In the genomic region with DNA sequence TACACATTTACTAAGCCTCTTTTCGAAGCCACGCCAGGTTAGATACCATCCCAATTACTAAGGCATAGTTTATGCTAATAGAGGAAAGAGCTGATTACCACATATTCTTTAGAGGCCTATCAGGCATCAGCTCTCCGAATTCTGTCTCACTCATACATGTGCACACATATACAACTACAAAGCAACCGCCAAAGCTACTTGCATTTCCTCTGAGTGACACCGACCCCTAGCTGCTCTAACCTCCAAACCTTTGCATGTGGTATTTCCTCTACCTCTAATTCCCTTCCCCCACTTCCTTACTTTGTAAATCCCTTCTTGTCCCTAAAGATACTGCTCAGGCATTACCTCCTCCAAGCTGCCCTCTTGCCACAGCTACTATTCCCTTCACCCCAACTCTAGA, we compare ENCODE assay signal across 8 cellular contexts.
DNase-seq lines count a peak whose midpoint lies in the region; ATAC-seq, FAIRE-seq and TF ChIP-seq lines count a peak whose summit lies in the region.

No MANE protein-coding gene starts in this region.

- H3F3A ChIP-seq in MM.1S (ENCODE audit: insufficient read depth, low read length): peaks cover 22% of the 10 kb centered on the region

- H2AFZ ChIP-seq in MM.1S (ENCODE audit: low read length): peak overlapping the region; percentile 43
- no peak overlapping the region for H2AFZ ChIP-seq in keratinocyte (ENCODE audit: control insufficient read depth, low read length)

- no peak for ATAC-seq in HG02840 (IDR thresholded peaks at IDR 0.05; ENCODE audit: low FRiP score, unreplicated experiment)

- no peaks in the 10 kb centered on the region for H3K36me3 ChIP-seq in BLaER1 treated with 17β-estradiol and CSF1 and Interleukin-3, amounts not matched to agents 10 nM and 100 nM
- H3K36me3 ChIP-seq in MM.1S (replicated peaks; ENCODE audit: insufficient read depth, low read length) (no peaks in the 10 kb centered on the region), keratinocyte (ENCODE audit: control insufficient read depth in 2 of 2, extremely low read depth in 1 of 2, insufficient read depth in 2 of 2, low read length in 2 of 2) (no peaks in the 10 kb centered on the region)

- peak overlapping the region; percentile 84 for H3K27ac Mint-ChIP-seq in activated T-helper 1 cell treated with anti-CD3 and anti-CD28 coated beads, Interleukin-12 subunit alpha, Interleukin-12 subunit beta, Interleukin-2, Interleukin-4 antibody, amounts not matched to agents 30 ng/mL and 10 ng/mL and 1 ng/mL, durations not matched to agents 14 hours and 24 hours and 36 hours

- H3K9me1 ChIP-seq in keratinocyte (ENCODE audit: control insufficient read depth, extremely low read depth, insufficient read depth, low read length): no peaks in the 10 kb centered on the region

- dilution Hi-C loops in keratinocyte (cut with MboI; ENCODE audit: extremely low pct_ligation_motif_present, low sequenced_read_pairs): no loop called here

- H3K36me3 Mint-ChIP-seq in activated T-helper 1 cell treated with anti-CD3 and anti-CD28 coated beads, Interleukin-12 subunit alpha, Interleukin-12 subunit beta, Interleukin-2, Interleukin-4 antibody, amounts not matched to agents 30 ng/mL and 10 ng/mL and 1 ng/mL, durations not matched to agents 14 hours and 24 hours and 36 hours (ENCODE audit: low read depth): peaks cover 15% of the 10 kb centered on the region

- peak overlapping the region; percentile 32 for H3K4me3 Mint-ChIP-seq in activated T-helper 1 cell treated with anti-CD3 and anti-CD28 coated beads, Interleukin-12 subunit alpha, Interleukin-12 subunit beta, Interleukin-2, Interleukin-4 antibody, amounts not matched to agents 30 ng/mL and 10 ng/mL and 1 ng/mL, durations not matched to agents 14 hours and 24 hours and 36 hours

- H3K27ac ChIP-seq in BLaER1 treated with 17β-estradiol and CSF1 and Interleukin-3, amounts not matched to agents 10 nM and 100 nM: peak overlapping the region in 9 of 11 experiments; percentile 0 to 85 (median 65); a peak in 15 of 22 replicates
- H3K27ac ChIP-seq in MM.1S (ENCODE audit: low read length) (peak overlapping the region; percentile 88), keratinocyte (ENCODE audit: control insufficient read depth, insufficient read depth, low read length) (no peak overlapping the region)

- peak overlapping the region in 3 of 11 experiments; percentile 28 to 67 (median 58); a peak in 4 of 22 replicates for H3K9ac ChIP-seq in BLaER1 treated with 17β-estradiol and CSF1 and Interleukin-3, amounts not matched to agents 10 nM and 100 nM
- H3K9ac ChIP-seq in MM.1S (ENCODE audit: low read length) (peak overlapping the region; percentile 39; the same call in 1 of the 2 replicates), keratinocyte (ENCODE audit: control insufficient read depth, extremely low read depth, insufficient read depth, low read length) (no peak overlapping the region)

- FAIRE-seq in keratinocyte (lab: Jason Lieb, UNC): peak; percentile 63

- peaks cover 12 to 47% (median 26%) of the 10 kb centered on the region in 10 experiments for H3K4me1 ChIP-seq in BLaER1 treated with 17β-estradiol and CSF1 and Interleukin-3, amounts not matched to agents 10 nM and 100 nM
- H3K4me1 ChIP-seq in MM.1S (ENCODE audit: low read length) (peaks cover 29% of the 10 kb centered on the region), keratinocyte (ENCODE audit: control insufficient read depth, extremely low read depth, insufficient read depth, low read length) (peaks cover 20% of the 10 kb centered on the region)

- intact Hi-C loops in activated T-helper 1 cell treated with anti-CD3 and anti-CD28 coated beads, Interleukin-12 subunit alpha, Interleukin-12 subunit beta, Interleukin-2, Interleukin-4 antibody, amounts not matched to agents 30 ng/mL and 10 ng/mL and 1 ng/mL, durations not matched to agents 14 hours and 24 hours and 36 hours (cut with micrococcal nuclease): loop anchor here (1.0 to 2.0 kb wide), 2 partner anchors 36 to 224 kb away; no protein-coding TSS in a partner anchor

- H3K9me2 ChIP-seq in MM.1S (replicated peaks; ENCODE audit: insufficient read depth, low read length): no peaks in the 10 kb centered on the region

- H3K27me3 Mint-ChIP-seq in activated T-helper 1 cell treated with anti-CD3 and anti-CD28 coated beads, Interleukin-12 subunit alpha, Interleukin-12 subunit beta, Interleukin-2, Interleukin-4 antibody, amounts not matched to agents 30 ng/mL and 10 ng/mL and 1 ng/mL, durations not matched to agents 14 hours and 24 hours and 36 hours (ENCODE audit: insufficient read depth): no peaks in the 10 kb centered on the region

- H3K79me2 ChIP-seq in MM.1S (ENCODE audit: low read length) (no peaks in the 10 kb centered on the region), keratinocyte (ENCODE audit: control insufficient read depth, insufficient read depth, low read length) (no peaks in the 10 kb centered on the region)

- no peaks in the 10 kb centered on the region for H4K20me1 ChIP-seq in BLaER1 treated with 17β-estradiol and CSF1 and Interleukin-3, amounts not matched to agents 10 nM and 100 nM
- H4K20me1 ChIP-seq in MM.1S (ENCODE audit: insufficient read depth, low read length) (no peaks in the 10 kb centered on the region), keratinocyte (ENCODE audit: control insufficient read depth, extremely low read depth, insufficient read depth, low read length) (no peaks in the 10 kb centered on the region)

- TF ChIP-seq CTCF in MM.1S (IDR thresholded peaks at IDR 0.05; ENCODE audit: low read length) (peak; percentile 11; the same call in 1 of the 2 replicates), keratinocyte (optimal IDR thresholded peaks at IDR 0.05 in 1 of 3, IDR thresholded peaks at IDR 0.05 in 1 of 3, conservative IDR thresholded peaks at IDR 0.05 in 1 of 3; ENCODE audit: extremely low read depth in 1 of 3, insufficient read depth in 2 of 3, low read length in 3 of 3) (no peak)

- H3K9me3 ChIP-seq in BLaER1 treated with 17β-estradiol and CSF1 and Interleukin-3, amounts not matched to agents 10 nM and 100 nM (replicated peaks in 1 of 11): peaks cover 0 to 14% (median 5%) of the 10 kb centered on the region in 11 experiments; a peak in 7 of 22 replicates
- H3K9me3 ChIP-seq in MM.1S (replicated peaks; ENCODE audit: insufficient read depth, low read length) (no peaks in the 10 kb centered on the region), keratinocyte (ENCODE audit: control insufficient read depth, low read depth, low read length) (no peaks in the 10 kb centered on the region)

- peaks cover 24% of the 10 kb centered on the region for H3K9me3 Mint-ChIP-seq in activated T-helper 1 cell treated with anti-CD3 and anti-CD28 coated beads, Interleukin-12 subunit alpha, Interleukin-12 subunit beta, Interleukin-2, Interleukin-4 antibody, amounts not matched to agents 30 ng/mL and 10 ng/mL and 1 ng/mL, durations not matched to agents 14 hours and 24 hours and 36 hours

- H3K4me1 Mint-ChIP-seq in activated T-helper 1 cell treated with anti-CD3 and anti-CD28 coated beads, Interleukin-12 subunit alpha, Interleukin-12 subunit beta, Interleukin-2, Interleukin-4 antibody, amounts not matched to agents 30 ng/mL and 10 ng/mL and 1 ng/mL, durations not matched to agents 14 hours and 24 hours and 36 hours (ENCODE audit: low read depth): peaks cover 48% of the 10 kb centered on the region

- no peak overlapping the region for H3K4me3 ChIP-seq in BLaER1 treated with 17β-estradiol and CSF1 and Interleukin-3, amounts not matched to agents 10 nM and 100 nM
- H3K4me3 ChIP-seq in MM.1S (ENCODE audit: low read length) (peak overlapping the region; percentile 30; the same call in 1 of the 2 replicates), keratinocyte (ENCODE audit: control insufficient read depth in 2 of 3, extremely low read depth in 1 of 3, insufficient read depth in 2 of 3, low read depth in 1 of 3, low read length in 3 of 3) (no peak overlapping the region)

- no peaks in the 10 kb centered on the region for H3K27me3 ChIP-seq in BLaER1 treated with 17β-estradiol and CSF1 and Interleukin-3, amounts not matched to agents 10 nM and 100 nM
- H3K27me3 ChIP-seq in MM.1S (replicated peaks; ENCODE audit: insufficient read depth, low read length) (no peaks in the 10 kb centered on the region), keratinocyte (ENCODE audit: control insufficient read depth, extremely low read depth, insufficient read depth, low read length) (no peaks in the 10 kb centered on the region)

- peak overlapping the region; percentile 35 to 80 (median 60) for H3K4me2 ChIP-seq in BLaER1 treated with 17β-estradiol and CSF1 and Interleukin-3, amounts not matched to agents 10 nM and 100 nM
- peak overlapping the region; percentile 88 for H3K4me2 ChIP-seq in MM.1S (ENCODE audit: low read depth, low read length)
- H3K4me2 ChIP-seq in keratinocyte (ENCODE audit: control insufficient read depth, extremely low read depth, insufficient read depth, low read depth, low read length): peak overlapping the region; percentile 27

- DNase-seq in MM.1S (peak; percentile 80), keratinocyte (ENCODE audit: low read depth, low spot score) (no peak), retina (no peak), NCI-H146 (lab: John Stamatoyannopoulos, UW) (no peak), medulla oblongata (ENCODE audit: extremely low spot score) (no peak)
- peak; percentile 60 for DNase-seq in activated T-helper 1 cell treated with anti-CD3 and anti-CD28 coated beads, Interleukin-12 subunit alpha, Interleukin-12 subunit beta, Interleukin-2, Interleukin-4 antibody, amounts not matched to agents 30 ng/mL and 10 ng/mL and 1 ng/mL, durations not matched to agents 14 hours and 24 hours and 36 hours (ENCODE audit: low spot score)

Comparison
In these comparisons a context has a peak if more than half of its experiments do, and no peak if none do; other contexts are left out.
1. H3K4me2 ChIP-seq: peak in every context shown above with its lines; median percentile 88 in MM.1S; 60 in BLaER1 treated with 17β-estradiol and CSF1 and Interleukin-3, amounts not matched to agents 10 nM and 100 nM; 27 in keratinocyte.
2. DNase-seq: peak in MM.1S (single experiment) and activated T-helper 1 cell treated with anti-CD3 and anti-CD28 coated beads, Interleukin-12 subunit alpha, Interleukin-12 subunit beta, Interleukin-2, Interleukin-4 antibody, amounts not matched to agents 30 ng/mL and 10 ng/mL and 1 ng/mL, durations not matched to agents 14 hours and 24 hours and 36 hours (single experiment); none in keratinocyte (single experiment), retina (single experiment), NCI-H146 (single experiment) and medulla oblongata (single experiment).